ENCODE assay signal across 1 cellular context in genomic region chr6:75347797-75348610, GRCh38.
TF ChIP-seq lines count a peak whose summit lies in the region.

No MANE protein-coding gene starts in this region.

TF ChIP-seq in IMR-90, 13 proteins besides CTCF, POLR2A, EP300 and RAD21:
- TF ChIP-seq MXI1 (IDR thresholded peaks at IDR 0.05; ENCODE audit: borderline replicate concordance, low read depth, low read length) (no peak), CEBPB (IDR thresholded peaks at IDR 0.05; ENCODE audit: low read depth, low read length) (no peak)
TF ChIP-seq in IMR-90: peak in this region for 0.
